1 cellular context compared by ENCODE assay signal in the genomic region with DNA sequence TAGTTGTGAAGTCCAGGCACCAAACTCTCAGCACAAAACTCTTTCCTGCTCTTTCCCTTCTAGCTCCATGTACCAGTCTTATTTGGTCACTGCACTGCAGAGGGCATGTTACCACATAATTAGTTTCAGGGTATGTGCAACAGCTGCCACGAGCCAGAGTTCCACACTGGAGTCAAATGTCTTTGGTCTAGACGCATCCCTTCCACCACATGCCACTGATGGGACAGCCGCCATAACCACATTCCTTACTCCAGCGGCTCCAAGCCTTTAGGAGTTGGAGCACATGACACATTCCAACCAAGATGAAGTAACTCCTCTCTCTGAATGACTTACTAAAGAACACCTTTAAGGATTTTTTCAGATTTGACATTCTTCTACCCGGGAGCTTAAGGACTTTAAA.
TF ChIP-seq lines count a peak whose summit lies in the region.

No MANE protein-coding gene starts in this region.

TF ChIP-seq in WTC11, 78 proteins besides CTCF, POLR2A, EP300 and RAD21 (continued from another document):
- TF ChIP-seq, protein P1, sequence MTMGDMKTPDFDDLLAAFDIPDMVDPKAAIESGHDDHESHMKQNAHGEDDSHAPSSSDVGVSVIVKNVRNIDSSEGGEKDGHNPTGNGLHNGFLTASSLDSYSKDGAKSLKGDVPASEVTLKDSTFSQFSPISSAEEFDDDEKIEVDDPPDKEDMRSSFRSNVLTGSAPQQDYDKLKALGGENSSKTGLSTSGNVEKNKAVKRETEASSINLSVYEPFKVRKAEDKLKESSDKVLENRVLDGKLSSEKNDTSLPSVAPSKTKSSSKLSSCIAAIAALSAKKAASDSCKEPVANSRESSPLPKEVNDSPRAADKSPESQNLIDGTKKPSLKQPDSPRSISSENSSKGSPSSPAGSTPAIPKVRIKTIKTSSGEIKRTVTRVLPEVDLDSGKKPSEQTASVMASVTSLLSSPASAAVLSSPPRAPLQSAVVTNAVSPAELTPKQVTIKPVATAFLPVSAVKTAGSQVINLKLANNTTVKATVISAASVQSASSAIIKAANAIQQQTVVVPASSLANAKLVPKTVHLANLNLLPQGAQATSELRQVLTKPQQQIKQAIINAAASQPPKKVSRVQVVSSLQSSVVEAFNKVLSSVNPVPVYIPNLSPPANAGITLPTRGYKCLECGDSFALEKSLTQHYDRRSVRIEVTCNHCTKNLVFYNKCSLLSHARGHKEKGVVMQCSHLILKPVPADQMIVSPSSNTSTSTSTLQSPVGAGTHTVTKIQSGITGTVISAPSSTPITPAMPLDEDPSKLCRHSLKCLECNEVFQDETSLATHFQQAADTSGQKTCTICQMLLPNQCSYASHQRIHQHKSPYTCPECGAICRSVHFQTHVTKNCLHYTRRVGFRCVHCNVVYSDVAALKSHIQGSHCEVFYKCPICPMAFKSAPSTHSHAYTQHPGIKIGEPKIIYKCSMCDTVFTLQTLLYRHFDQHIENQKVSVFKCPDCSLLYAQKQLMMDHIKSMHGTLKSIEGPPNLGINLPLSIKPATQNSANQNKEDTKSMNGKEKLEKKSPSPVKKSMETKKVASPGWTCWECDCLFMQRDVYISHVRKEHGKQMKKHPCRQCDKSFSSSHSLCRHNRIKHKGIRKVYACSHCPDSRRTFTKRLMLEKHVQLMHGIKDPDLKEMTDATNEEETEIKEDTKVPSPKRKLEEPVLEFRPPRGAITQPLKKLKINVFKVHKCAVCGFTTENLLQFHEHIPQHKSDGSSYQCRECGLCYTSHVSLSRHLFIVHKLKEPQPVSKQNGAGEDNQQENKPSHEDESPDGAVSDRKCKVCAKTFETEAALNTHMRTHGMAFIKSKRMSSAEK (CRISPR knock-in tag; IDR thresholded peaks at IDR 0.05; ENCODE audit: borderline replicate concordance) = no peak
- TF ChIP-seq ETV6 (CRISPR knock-in tag; IDR thresholded peaks at IDR 0.05) = no peak
- no peak for TF ChIP-seq GRHL2 (CRISPR knock-in tag; IDR thresholded peaks at IDR 0.05; ENCODE audit: insufficient replicate concordance, severe bottlenecking)
- TF ChIP-seq, protein P2, sequence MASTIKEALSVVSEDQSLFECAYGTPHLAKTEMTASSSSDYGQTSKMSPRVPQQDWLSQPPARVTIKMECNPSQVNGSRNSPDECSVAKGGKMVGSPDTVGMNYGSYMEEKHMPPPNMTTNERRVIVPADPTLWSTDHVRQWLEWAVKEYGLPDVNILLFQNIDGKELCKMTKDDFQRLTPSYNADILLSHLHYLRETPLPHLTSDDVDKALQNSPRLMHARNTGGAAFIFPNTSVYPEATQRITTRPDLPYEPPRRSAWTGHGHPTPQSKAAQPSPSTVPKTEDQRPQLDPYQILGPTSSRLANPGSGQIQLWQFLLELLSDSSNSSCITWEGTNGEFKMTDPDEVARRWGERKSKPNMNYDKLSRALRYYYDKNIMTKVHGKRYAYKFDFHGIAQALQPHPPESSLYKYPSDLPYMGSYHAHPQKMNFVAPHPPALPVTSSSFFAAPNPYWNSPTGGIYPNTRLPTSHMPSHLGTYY (CRISPR knock-in tag; IDR thresholded peaks at IDR 0.05) = no peak
- no peak for TF ChIP-seq ELF4 (CRISPR knock-in tag; IDR thresholded peaks at IDR 0.05; ENCODE audit: low read depth)
